18 cellular contexts compared by ENCODE assay signal in the genomic region with DNA sequence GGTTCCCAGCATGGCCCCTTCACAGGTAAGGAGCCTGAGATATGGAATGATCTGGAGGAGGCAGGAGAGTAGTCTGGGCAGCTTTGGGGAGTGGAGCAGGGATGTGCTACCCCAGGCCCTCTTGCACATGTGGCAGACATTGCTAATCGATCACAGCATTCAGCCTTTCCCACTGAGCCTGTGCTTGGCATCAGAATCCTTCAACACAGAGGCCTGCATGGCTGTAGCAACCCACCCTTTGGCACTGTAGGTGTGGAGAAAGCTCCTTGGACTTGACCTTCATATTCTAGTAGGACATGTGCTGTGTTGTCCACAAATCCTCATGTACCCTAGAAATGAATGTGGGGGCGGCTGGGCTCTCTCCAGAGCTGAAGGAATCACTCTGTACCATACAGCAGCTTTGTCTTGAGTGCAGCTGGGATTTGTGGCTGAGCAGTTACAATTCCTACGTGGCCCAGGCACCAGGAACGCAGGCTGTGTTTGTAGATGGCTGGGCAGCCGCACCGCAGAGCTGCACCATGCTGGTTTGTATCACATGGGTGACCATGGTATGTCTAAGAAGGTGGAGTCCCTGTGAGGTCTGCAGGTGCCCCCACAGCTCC. TPM values are rescaled to one million over a fixed set of nuclear protein-coding genes. Genes with fewer than 3 reads are reported as not detected.
DNase-seq lines count a peak whose midpoint lies in the region; ATAC-seq and TF ChIP-seq lines count a peak whose summit lies in the region.
"Had no signal": no experiment of that assay in that cellular context is flagged by ENCODE, and none has a peak within 500 bp of the region (broad histone marks: within the 10 kb centered on the region; RNA-seq: fewer than 3 reads in every experiment).

No MANE protein-coding gene starts in this region.

- H3K9me3 ChIP-seq in Panc1 (ENCODE audit: control insufficient read depth, insufficient read depth, low read depth, low read length): no peaks in the 10 kb centered on the region
- H3K9me3 ChIP-seq in esophagus squamous epithelium: no peaks in the 10 kb centered on the region
- H3K9me3 ChIP-seq in stomach: no peaks in the 10 kb centered on the region
- H3K9me3 ChIP-seq: SJCRH30 had no signal

- WGBS in esophagus squamous epithelium, 2 donors: 88% methylated on average over 5 of the region's 6 CpGs
- 84 to 93% (median 90%) methylated on average over 5 to 6 of the region's 6 CpGs for WGBS in stomach, 5 donors

- H3K36me3 ChIP-seq in Panc1 (ENCODE audit: control insufficient read depth, insufficient read depth, low read length): peaks cover 4% of the 10 kb centered on the region; the same call in 1 of the 2 replicates
- H3K36me3 ChIP-seq in esophagus squamous epithelium: peaks cover under 1 to 93% (median 10%) of the 10 kb centered on the region in 3 donors
- H3K36me3 ChIP-seq in stomach: peaks cover 32 to 96% (median 90%) of the 10 kb centered on the region in 4 donors

- intact Hi-C loops in Panc1 (cut with micrococcal nuclease; ENCODE audit: unreplicated experiment) (no loop called here), esophagus squamous epithelium (cut with DNase I) (no loop called here), stomach (cut with DNase I; ENCODE audit: low total_unique reads) (no loop called here)

- peak; percentile 2; the same call in 1 of the 2 replicates for ATAC-seq in Panc1

- H3K4me3 ChIP-seq in Panc1 (ENCODE audit: low read depth in 2 of 2, low read length in 2 of 2): no peak overlapping the region
- H3K4me3 ChIP-seq in esophagus squamous epithelium: no peak overlapping the region
- H3K4me3 ChIP-seq in stomach: no peak overlapping the region
- H3K4me3 ChIP-seq: SJCRH30 had no signal

- TF ChIP-seq EP300 in stomach (IDR thresholded peaks at IDR 0.05): no peak

- in situ Hi-C loops in Panc1 (cut with HindIII; ENCODE audit: low pct_unique_long_range_greater_than_20kb, low sequenced_read_pairs): no loop called here

- CTCF ChIA-PET in Panc1 (lab: Charles Lee): no interaction called here

- DNase-seq in NCI-H2107 treated with DMSO at 0.1 percent for 48 hours (lab: John Stamatoyannopoulos, UW; ENCODE audit: unreplicated experiment): peak; percentile 5
- no peak for DNase-seq in NCI-H2107 (lab: John Stamatoyannopoulos, UW)
- no peak for DNase-seq in Panc1 (ENCODE audit: low read depth, low spot score)
- no peak for DNase-seq in esophagus squamous epithelium (lab: John Stamatoyannopoulos, UW)
- no peak for DNase-seq in stomach
- no peak for DNase-seq in stimulated activated naive CD4-positive, alpha-beta T cell treated with Interleukin-2 at 50 U/mL for 16 hours (lab: John Stamatoyannopoulos, UW)
- no peak for DNase-seq in epidermal melanocyte (ENCODE audit: insufficient read length, low spot score)
- no peak for DNase-seq in activated T-cell treated with anti-CD3 and anti-CD28 coated beads, Interleukin-2, amount 50 U/mL, for 1 hour
- DNase-seq: 8988T; CD8-positive, alpha-beta memory T cell; GDM1; GOT3; HFFc6; NCI-H1105 treated with DMSO at 0.1 percent for 48 hours; NCI-H1694 treated with DMSO at 0.1 percent for 48 hours; NCI-H446; OCI-M1; SJCRH30 had no signal

- H3K4me1 ChIP-seq in Panc1 (ENCODE audit: control insufficient read depth, insufficient read depth, low read length) (0 out of 2 replicates have a peak, but pooled peaks cover 4% of the 10 kb centered on the region), esophagus squamous epithelium (peaks cover 0 to 26% (median 4%) of the 10 kb centered on the region in 3 donors), stomach (peaks cover 0 to 38% (median 16%) of the 10 kb centered on the region in 4 donors)

- no peak for TF ChIP-seq CTCF in Panc1 (IDR thresholded peaks at IDR 0.05)
- TF ChIP-seq CTCF in esophagus squamous epithelium (IDR thresholded peaks at IDR 0.05): no peak
- TF ChIP-seq CTCF in stomach (IDR thresholded peaks at IDR 0.05): no peak

- no TSS peak for BruUV-seq in Panc1 (replicated peaks; lab: Mats Ljungman, UMichigan)

- TF ChIP-seq POLR2A in esophagus squamous epithelium (IDR thresholded peaks at IDR 0.05) (no peak), stomach (IDR thresholded peaks at IDR 0.05) (no peak)

- H3K27me3 ChIP-seq in Panc1 (ENCODE audit: control insufficient read depth, insufficient read depth, low read length) (no peaks in the 10 kb centered on the region), esophagus squamous epithelium (no peaks in the 10 kb centered on the region), stomach (no peaks in the 10 kb centered on the region)
- H3K27me3 ChIP-seq: SJCRH30 had no signal

- POLR2A ChIA-PET in Panc1 (lab: Charles Lee): no interaction called here

- H3K27ac ChIP-seq in Panc1 (ENCODE audit: low read length) (no peak overlapping the region), esophagus squamous epithelium (peak overlapping the region in 3 of 4 donors; percentile 52 to 79 (median 72)), stomach (peak overlapping the region in 4 of 5 donors; percentile 42 to 74 (median 50))
- H3K27ac ChIP-seq: SJCRH30 had no signal

RNA-seq across cellular contexts. Expression of a gene that starts 21.8 kb away (rescaled TPM):
- 163 TPM for total RNA-seq in Panc1 (2021; ENCODE audit: unreplicated experiment)
- polyA plus RNA-seq in Panc1 (2012; ENCODE audit: insufficient read length): 112 TPM
- 100 to 1,000 TPM in 2 of 4 donors, 10 to 100 TPM in 2; 76.6 to 130 (median 94.0) TPM for total RNA-seq in esophagus squamous epithelium
- total RNA-seq in stomach: 100 to 1,000 TPM in 4 of 5 donors, 10 to 100 TPM in 1; 95.7 to 236 (median 140) TPM
- 10 to 100 TPM; 19.5 to 23.9 (median 22.5) TPM for polyA plus RNA-seq in stomach
